36 cellular contexts compared by ENCODE assay signal in genomic region chr13:68808456-68808855, GRCh38.
"Had no signal": no experiment of that assay in that cellular context is flagged by ENCODE, and none has a peak within 500 bp of the region (broad histone marks: within the 10 kb centered on the region; RNA-seq: fewer than 3 reads in every experiment).

No MANE protein-coding gene starts in this region.

- H2AFZ ChIP-seq: hepatocyte had no signal

- H3K4me3 ChIP-seq: adrenal gland, breast epithelium, cardiac muscle cell, colonic mucosa, esophagus squamous epithelium, gastroesophageal sphincter, heart right ventricle, hepatocyte had no signal

- H3K36me3 Mint-ChIP-seq: activated CD4-positive, alpha-beta memory T cell treated with anti-CD3 and anti-CD28 coated beads for 36 hours; activated CD8-positive, alpha-beta memory T cell treated with anti-CD3 and anti-CD28 coated beads, Interleukin-2, amount 10 ng/mL, durations not matched to agents 7 days and 5 days; activated naive CD4-positive, alpha-beta T cell treated with anti-CD3 and anti-CD28 coated beads, Interleukin-2, amount 50 U/mL, for 24 hours; activated naive CD8-positive, alpha-beta T cell treated with anti-CD3 and anti-CD28 coated beads for 36 hours; brain had no signal

- H3K27ac Mint-ChIP-seq: activated CD4-positive, alpha-beta memory T cell treated with anti-CD3 and anti-CD28 coated beads for 36 hours; activated CD4-positive, alpha-beta T cell treated with anti-CD3 and anti-CD28 coated beads for 36 hours; activated CD4-positive, alpha-beta T cell treated with anti-CD3 and anti-CD28 coated beads, Interleukin-2, amount 10 ng/mL, durations not matched to agents 24 days and 14 days; activated CD8-positive, alpha-beta memory T cell treated with anti-CD3 and anti-CD28 coated beads, Interleukin-2, amount 10 ng/mL, durations not matched to agents 7 days and 5 days; activated CD8-positive, alpha-beta T cell treated with anti-CD3 and anti-CD28 coated beads, Interleukin-2, amount 10 ng/mL, durations not matched to agents 7 days and 5 days; activated naive CD4-positive, alpha-beta T cell treated with anti-CD3 and anti-CD28 coated beads for 36 hours; activated naive CD4-positive, alpha-beta T cell treated with anti-CD3 and anti-CD28 coated beads, Interleukin-2, amount 50 U/mL, for 24 hours; activated naive CD8-positive, alpha-beta T cell treated with anti-CD3 and anti-CD28 coated beads for 36 hours; activated naive CD8-positive, alpha-beta T cell treated with anti-CD3 and anti-CD28 coated beads, Interleukin-2, amount 50 U/mL, for 24 hours; activated T-helper 1 cell treated with anti-CD3 and anti-CD28 coated beads, Interleukin-12 subunit alpha, Interleukin-12 subunit beta, Interleukin-2, Interleukin-4 antibody, amounts not matched to agents 30 ng/mL and 10 ng/mL and 1 ng/mL, durations not matched to agents 14 hours and 24 hours and 36 hours; activated T-helper 2 cell treated with anti-CD3 and anti-CD28 coated beads, Interferon-gamma antibody, Interleukin-2, Interleukin-4, amounts not matched to agents 10 μg/mL and 5 μg/mL and 100 μg/mL, durations not matched to agents 14 hours and 24 hours and 36 hours; brain; T-helper 1 cell treated with Interleukin-12 subunit alpha and Interleukin-12 subunit beta and Interleukin-4 antibody, amounts not matched to agents 30 μg/mL and 1 μg/mL, for 36 hours had no signal

- H3K4me2 ChIP-seq: hepatocyte had no signal

- H3K4me1 ChIP-seq: adrenal gland, breast epithelium, colonic mucosa, esophagus squamous epithelium, gastroesophageal sphincter, heart right ventricle had no signal

- H3K36me3 ChIP-seq: adrenal gland, breast epithelium, cardiac muscle cell, colonic mucosa, esophagus squamous epithelium, gastroesophageal sphincter, heart right ventricle had no signal

- H3K9me3 ChIP-seq: adrenal gland, breast epithelium, colonic mucosa, gastroesophageal sphincter had no signal

- H3K27ac ChIP-seq: adrenal gland, breast epithelium, cardiac muscle cell, colonic mucosa, epithelial cell of prostate, esophagus squamous epithelium, gastroesophageal sphincter, heart right ventricle, hepatocyte had no signal

- H3K27me3 Mint-ChIP-seq: activated CD4-positive, alpha-beta memory T cell treated with anti-CD3 and anti-CD28 coated beads for 36 hours; activated CD4-positive, alpha-beta T cell treated with anti-CD3 and anti-CD28 coated beads for 36 hours; activated CD4-positive, alpha-beta T cell treated with anti-CD3 and anti-CD28 coated beads, Interleukin-2, amount 10 ng/mL, durations not matched to agents 24 days and 14 days; activated CD8-positive, alpha-beta memory T cell treated with anti-CD3 and anti-CD28 coated beads, Interleukin-2, amount 10 ng/mL, durations not matched to agents 7 days and 5 days; activated naive CD4-positive, alpha-beta T cell treated with anti-CD3 and anti-CD28 coated beads, Interleukin-2, amount 50 U/mL, for 24 hours; activated naive CD8-positive, alpha-beta T cell treated with anti-CD3 and anti-CD28 coated beads for 36 hours; activated naive CD8-positive, alpha-beta T cell treated with anti-CD3 and anti-CD28 coated beads, Interleukin-2, amount 50 U/mL, for 24 hours had no signal

- H3K4me3 Mint-ChIP-seq: activated CD4-positive, alpha-beta memory T cell treated with anti-CD3 and anti-CD28 coated beads for 36 hours; activated CD4-positive, alpha-beta T cell treated with anti-CD3 and anti-CD28 coated beads for 36 hours; activated CD4-positive, alpha-beta T cell treated with anti-CD3 and anti-CD28 coated beads, Interleukin-2, amount 10 ng/mL, durations not matched to agents 24 days and 14 days; activated CD8-positive, alpha-beta memory T cell treated with anti-CD3 and anti-CD28 coated beads, Interleukin-2, amount 10 ng/mL, durations not matched to agents 7 days and 5 days; activated CD8-positive, alpha-beta T cell treated with anti-CD3 and anti-CD28 coated beads, Interleukin-2, amount 10 ng/mL, durations not matched to agents 7 days and 5 days; activated naive CD4-positive, alpha-beta T cell treated with anti-CD3 and anti-CD28 coated beads for 36 hours; activated naive CD4-positive, alpha-beta T cell treated with anti-CD3 and anti-CD28 coated beads, Interleukin-2, amount 50 U/mL, for 24 hours; activated naive CD8-positive, alpha-beta T cell treated with anti-CD3 and anti-CD28 coated beads for 36 hours; activated naive CD8-positive, alpha-beta T cell treated with anti-CD3 and anti-CD28 coated beads, Interleukin-2, amount 50 U/mL, for 24 hours; activated T-helper 1 cell treated with anti-CD3 and anti-CD28 coated beads, Interleukin-12 subunit alpha, Interleukin-12 subunit beta, Interleukin-2, Interleukin-4 antibody, amounts not matched to agents 30 ng/mL and 10 ng/mL and 1 ng/mL, durations not matched to agents 14 hours and 24 hours and 36 hours; brain; T-helper 1 cell treated with Interleukin-12 subunit alpha and Interleukin-12 subunit beta and Interleukin-4 antibody, amounts not matched to agents 30 μg/mL and 1 μg/mL, for 36 hours had no signal

- H3K27me3 ChIP-seq: adrenal gland, breast epithelium, cardiac muscle cell, colonic mucosa, esophagus squamous epithelium, gastroesophageal sphincter, heart right ventricle, hepatocyte had no signal

- H3K79me2 ChIP-seq: hepatocyte had no signal

- H3K9me3 Mint-ChIP-seq: activated CD4-positive, alpha-beta T cell treated with anti-CD3 and anti-CD28 coated beads, Interleukin-2, amount 10 ng/mL, durations not matched to agents 24 days and 14 days; activated naive CD4-positive, alpha-beta T cell treated with anti-CD3 and anti-CD28 coated beads for 36 hours; activated naive CD4-positive, alpha-beta T cell treated with anti-CD3 and anti-CD28 coated beads, Interleukin-2, amount 50 U/mL, for 24 hours; activated naive CD8-positive, alpha-beta T cell treated with anti-CD3 and anti-CD28 coated beads for 36 hours; activated T-helper 1 cell treated with anti-CD3 and anti-CD28 coated beads, Interleukin-12 subunit alpha, Interleukin-12 subunit beta, Interleukin-2, Interleukin-4 antibody, amounts not matched to agents 30 ng/mL and 10 ng/mL and 1 ng/mL, durations not matched to agents 14 hours and 24 hours and 36 hours; brain had no signal

- H3K4me1 Mint-ChIP-seq: activated CD4-positive, alpha-beta T cell treated with anti-CD3 and anti-CD28 coated beads for 36 hours; activated CD4-positive, alpha-beta T cell treated with anti-CD3 and anti-CD28 coated beads, Interleukin-2, amount 10 ng/mL, durations not matched to agents 24 days and 14 days; activated CD8-positive, alpha-beta memory T cell treated with anti-CD3 and anti-CD28 coated beads, Interleukin-2, amount 10 ng/mL, durations not matched to agents 7 days and 5 days; activated naive CD4-positive, alpha-beta T cell treated with anti-CD3 and anti-CD28 coated beads, Interleukin-2, amount 50 U/mL, for 24 hours; activated naive CD8-positive, alpha-beta T cell treated with anti-CD3 and anti-CD28 coated beads for 36 hours; activated naive CD8-positive, alpha-beta T cell treated with anti-CD3 and anti-CD28 coated beads, Interleukin-2, amount 50 U/mL, for 24 hours; brain had no signal

- DNase-seq: activated CD4-positive, alpha-beta memory T cell treated with anti-CD3 and anti-CD28 coated beads for 36 hours; activated CD4-positive, alpha-beta T cell treated with anti-CD3 and anti-CD28 coated beads for 36 hours; activated CD4-positive, alpha-beta T cell treated with anti-CD3 and anti-CD28 coated beads, Interleukin-2, amount 10 ng/mL, durations not matched to agents 24 days and 14 days; activated CD4-positive, CD25-positive, alpha-beta regulatory T cell; activated CD4-positive, CD25-positive, alpha-beta regulatory T cell treated with anti-CD3 and anti-CD28 coated beads, Interleukin-2, amount 50 U/mL, for 72 hours; activated CD8-positive, alpha-beta memory T cell treated with anti-CD3 and anti-CD28 coated beads, Interleukin-2, amount 10 ng/mL, durations not matched to agents 7 days and 5 days; activated CD8-positive, alpha-beta memory T cell treated with anti-CD3 and anti-CD28 coated beads, Interleukin-2, amount 50 U/mL, for 4 hours; activated CD8-positive, alpha-beta T cell treated with anti-CD3 and anti-CD28 coated beads, Interleukin-2, amount 10 ng/mL, durations not matched to agents 7 days and 5 days; activated effector memory CD4-positive, alpha-beta T cell treated with anti-CD3 and anti-CD28 coated beads, Interleukin-2, amount 50 U/mL, for 16 hours; activated naive CD4-positive, alpha-beta T cell treated with anti-CD3 and anti-CD28 coated beads for 36 hours; activated naive CD8-positive, alpha-beta T cell treated with anti-CD3 and anti-CD28 coated beads for 36 hours; activated naive CD8-positive, alpha-beta T cell treated with anti-CD3 and anti-CD28 coated beads, Interleukin-2, amount 50 U/mL, for 24 hours; activated T-cell treated with anti-CD3 and anti-CD28 coated beads, Interleukin-2, amount 50 U/mL, for 1 hour; activated T-cell treated with anti-CD3 and anti-CD28 coated beads, Interleukin-2, amount 50 U/mL, for 48 hours; adrenal gland; amygdala; aorta; central memory CD4-positive, alpha-beta T cell; cerebellar nuclear complex; colonic mucosa; effector CD8-positive, alpha-beta T cell; esophagus squamous epithelium; foreskin melanocyte; heart right ventricle had no signal

- FAIRE-seq: endometrium, endothelial cell of umbilical vein had no signal

- ATAC-seq: activated CD4-positive, alpha-beta T cell treated with anti-CD3 and anti-CD28 coated beads for 36 hours; activated CD8-positive, alpha-beta memory T cell treated with anti-CD3 and anti-CD28 coated beads, Interleukin-2, amount 10 ng/mL, durations not matched to agents 7 days and 5 days; activated CD8-positive, alpha-beta T cell treated with anti-CD3 and anti-CD28 coated beads, Interleukin-2, amount 10 ng/mL, durations not matched to agents 7 days and 5 days; activated naive CD8-positive, alpha-beta T cell treated with anti-CD3 and anti-CD28 coated beads, Interleukin-2, amount 50 U/mL, for 24 hours; gastroesophageal sphincter; heart right ventricle had no signal
